In genomic region chr9:136686794-136687711, GRCh38 we compare ENCODE assay signal across 8 cellular contexts.
DNase-seq lines count a peak whose midpoint lies in the region; ATAC-seq and TF ChIP-seq lines count a peak whose summit lies in the region.

TSS of gene AGPAT2 (minus strand) at chr9:136687457. CDS start at chr9:136687357, 100 bp downstream.

- TF ChIP-seq CTCF in WI38 (IDR thresholded peaks at IDR 0.05; ENCODE audit: low read depth, low read length): no peak
- TF ChIP-seq CTCF in cardiac fibroblast (IDR thresholded peaks at IDR 0.05; ENCODE audit: low read depth, low read length): no peak

- DNase-seq in DMS114 treated with DMSO at 0.1 percent for 48 hours (lab: John Stamatoyannopoulos, UW; ENCODE audit: unreplicated experiment) (peak; percentile 41), NCI-H1105 treated with DMSO at 0.1 percent for 48 hours (lab: John Stamatoyannopoulos, UW) (peak; percentile 33), cardiac fibroblast (ENCODE audit: low read depth in 2 of 2) (peak; percentile 41 to 53), kidney tubule cell (ENCODE audit: low spot score) (peak; percentile 54), T1000 (lab: John Stamatoyannopoulos, UW) (no peak)
- peak; percentile 73 for DNase-seq in stimulated activated CD4-positive, alpha-beta T cell treated with anti-CD3 and anti-CD28 coated beads, Interleukin-4, amount 100 ng/mL, for 1 hour

- peak; percentile 52 for ATAC-seq in GM21737 (IDR thresholded peaks at IDR 0.05; ENCODE audit: unreplicated experiment)

- H3K4me3 ChIP-seq in WI38 (ENCODE audit: low read depth, low read length) (peak within 1 kb of the TSS; percentile 77), cardiac fibroblast (replicated peaks in 1 of 2; ENCODE audit: low read depth in 2 of 2, low read length in 2 of 2) (peak within 1 kb of the TSS; percentile 72 to 89)
